ENCODE assay signal across 1 cellular context in the genomic region with DNA sequence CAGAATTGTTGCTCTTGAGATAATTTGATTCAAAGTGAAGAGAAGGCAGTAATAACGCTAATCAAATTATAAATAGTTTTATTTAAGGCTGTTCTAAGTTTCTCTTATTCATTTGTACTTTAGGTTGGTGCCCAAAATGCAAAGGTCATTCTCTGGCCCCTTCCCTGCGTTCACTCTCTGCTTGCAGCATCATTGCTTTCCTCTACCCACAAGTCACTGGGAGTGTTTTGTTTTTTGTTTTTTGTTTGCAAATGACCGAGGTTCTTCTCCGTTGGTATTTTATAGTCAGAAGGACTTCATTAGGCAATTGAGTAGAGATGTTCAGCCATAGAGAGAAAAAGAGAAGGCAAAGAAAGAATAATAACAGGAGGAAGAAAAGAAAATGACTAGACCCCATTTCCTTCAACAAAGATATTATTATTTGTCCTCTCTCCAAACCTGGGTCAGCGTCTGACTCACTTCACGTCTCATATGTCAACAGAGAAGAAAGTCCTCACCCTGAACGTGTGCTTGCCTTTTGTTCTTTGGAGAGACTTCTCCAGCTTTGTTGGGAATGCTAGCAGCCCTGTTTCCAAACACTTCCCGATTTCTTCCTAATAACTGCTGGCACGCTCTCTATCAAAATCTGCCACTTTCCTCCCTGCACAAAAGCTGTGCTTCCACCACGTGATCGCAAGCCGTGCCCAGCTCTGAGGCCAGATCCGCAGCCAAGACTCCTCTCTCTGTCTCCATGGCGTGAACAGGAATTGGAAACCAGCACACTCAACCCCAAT.
TF ChIP-seq lines count a peak whose summit lies in the region.

No MANE protein-coding gene starts in this region.

TF ChIP-seq in HEK293, 187 proteins besides CTCF, POLR2A, EP300 and RAD21 (continued from another document):
- TF ChIP-seq, protein P1, sequence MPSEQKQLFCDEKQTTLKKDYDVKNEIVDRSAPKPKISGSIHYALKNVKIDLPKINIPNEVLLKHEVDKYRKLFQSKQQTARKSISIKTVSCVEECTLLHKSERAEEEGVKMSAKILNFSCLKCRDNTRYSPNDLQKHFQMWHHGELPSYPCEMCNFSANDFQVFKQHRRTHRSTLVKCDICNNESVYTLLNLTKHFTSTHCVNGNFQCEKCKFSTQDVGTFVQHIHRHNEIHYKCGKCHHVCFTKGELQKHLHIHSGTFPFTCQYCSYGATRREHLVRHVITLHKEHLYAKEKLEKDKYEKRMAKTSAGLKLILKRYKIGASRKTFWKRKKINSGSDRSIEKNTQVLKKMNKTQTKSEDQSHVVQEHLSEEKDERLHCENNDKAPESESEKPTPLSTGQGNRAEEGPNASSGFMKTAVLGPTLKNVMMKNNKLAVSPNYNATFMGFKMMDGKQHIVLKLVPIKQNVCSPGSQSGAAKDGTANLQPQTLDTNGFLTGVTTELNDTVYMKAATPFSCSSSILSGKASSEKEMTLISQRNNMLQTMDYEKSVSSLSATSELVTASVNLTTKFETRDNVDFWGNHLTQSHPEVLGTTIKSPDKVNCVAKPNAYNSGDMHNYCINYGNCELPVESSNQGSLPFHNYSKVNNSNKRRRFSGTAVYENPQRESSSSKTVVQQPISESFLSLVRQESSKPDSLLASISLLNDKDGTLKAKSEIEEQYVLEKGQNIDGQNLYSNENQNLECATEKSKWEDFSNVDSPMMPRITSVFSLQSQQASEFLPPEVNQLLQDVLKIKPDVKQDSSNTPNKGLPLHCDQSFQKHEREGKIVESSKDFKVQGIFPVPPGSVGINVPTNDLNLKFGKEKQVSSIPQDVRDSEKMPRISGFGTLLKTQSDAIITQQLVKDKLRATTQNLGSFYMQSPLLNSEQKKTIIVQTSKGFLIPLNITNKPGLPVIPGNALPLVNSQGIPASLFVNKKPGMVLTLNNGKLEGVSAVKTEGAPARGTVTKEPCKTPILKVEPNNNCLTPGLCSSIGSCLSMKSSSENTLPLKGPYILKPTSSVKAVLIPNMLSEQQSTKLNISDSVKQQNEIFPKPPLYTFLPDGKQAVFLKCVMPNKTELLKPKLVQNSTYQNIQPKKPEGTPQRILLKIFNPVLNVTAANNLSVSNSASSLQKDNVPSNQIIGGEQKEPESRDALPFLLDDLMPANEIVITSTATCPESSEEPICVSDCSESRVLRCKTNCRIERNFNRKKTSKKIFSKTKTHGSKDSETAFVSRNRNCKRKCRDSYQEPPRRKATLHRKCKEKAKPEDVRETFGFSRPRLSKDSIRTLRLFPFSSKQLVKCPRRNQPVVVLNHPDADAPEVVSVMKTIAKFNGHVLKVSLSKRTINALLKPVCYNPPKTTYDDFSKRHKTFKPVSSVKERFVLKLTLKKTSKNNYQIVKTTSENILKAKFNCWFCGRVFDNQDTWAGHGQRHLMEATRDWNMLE (tag by site-specific recombination; conservative IDR thresholded peaks at IDR 0.05; ENCODE audit: low read depth) = 0 out of 2 replicates have a peak, but pooled peaks have one; percentile 18
- TF ChIP-seq TRIM28 (IDR thresholded peaks at IDR 0.05; ENCODE audit: borderline replicate concordance, low read length) (no peak), ZNF2 (tag by site-specific recombination; IDR thresholded peaks at IDR 0.05) (0 out of 2 replicates have a peak, but pooled peaks have one; percentile 21), ZNF76 (tag by site-specific recombination; IDR thresholded peaks at IDR 0.05; ENCODE audit: borderline replicate concordance, low read depth) (peak; percentile 51; the same call in 1 of the 2 replicates), ZXDB (tag by site-specific recombination; IDR thresholded peaks at IDR 0.05) (0 out of 2 replicates have a peak, but pooled peaks have one; percentile 49), IKZF3 (tag by site-specific recombination; IDR thresholded peaks at IDR 0.05) (peak; percentile 55), ZBTB20 (tag by site-specific recombination; IDR thresholded peaks at IDR 0.05) (0 out of 2 replicates have a peak, but pooled peaks have one; percentile 10), ZNF366 (tag by site-specific recombination; conservative IDR thresholded peaks at IDR 0.05) (peak; percentile 70; the same call in 1 of the 2 replicates), SP7 (tag by site-specific recombination; IDR thresholded peaks at IDR 0.05) (peak; percentile 22; the same call in 1 of the 2 replicates)
- TF ChIP-seq, protein P2, sequence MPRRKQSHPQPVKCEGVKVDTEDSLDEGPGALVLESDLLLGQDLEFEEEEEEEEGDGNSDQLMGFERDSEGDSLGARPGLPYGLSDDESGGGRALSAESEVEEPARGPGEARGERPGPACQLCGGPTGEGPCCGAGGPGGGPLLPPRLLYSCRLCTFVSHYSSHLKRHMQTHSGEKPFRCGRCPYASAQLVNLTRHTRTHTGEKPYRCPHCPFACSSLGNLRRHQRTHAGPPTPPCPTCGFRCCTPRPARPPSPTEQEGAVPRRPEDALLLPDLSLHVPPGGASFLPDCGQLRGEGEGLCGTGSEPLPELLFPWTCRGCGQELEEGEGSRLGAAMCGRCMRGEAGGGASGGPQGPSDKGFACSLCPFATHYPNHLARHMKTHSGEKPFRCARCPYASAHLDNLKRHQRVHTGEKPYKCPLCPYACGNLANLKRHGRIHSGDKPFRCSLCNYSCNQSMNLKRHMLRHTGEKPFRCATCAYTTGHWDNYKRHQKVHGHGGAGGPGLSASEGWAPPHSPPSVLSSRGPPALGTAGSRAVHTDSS (tag by site-specific recombination; IDR thresholded peaks at IDR 0.05) = no peak
